Comparison of ENCODE assay signal across 16 cellular contexts in genomic region chr12:116370004-116370404, GRCh38.
DNase-seq lines count a peak whose midpoint lies in the region; TF ChIP-seq lines count a peak whose summit lies in the region.
"Had no signal": no experiment of that assay in that cellular context is flagged by ENCODE, and none has a peak within 500 bp of the region (broad histone marks: within the 10 kb centered on the region; RNA-seq: fewer than 3 reads in every experiment).

No MANE protein-coding gene starts in this region.

- H3K4me3 Mint-ChIP-seq in osteocyte (ENCODE audit: unreplicated experiment), result no peak overlapping the region
- H3K4me3 Mint-ChIP-seq: CD4-positive, alpha-beta T cell; endodermal cell; GM23338 had no signal

- no peak for TF ChIP-seq CTCF in fibroblast of mammary gland (conservative IDR thresholded peaks at IDR 0.05; ENCODE audit: control insufficient read depth, insufficient read depth, low read depth, low read length)
- no peak for TF ChIP-seq CTCF in osteocyte (IDR thresholded peaks at IDR 0.05)

- H3K36me3 Mint-ChIP-seq in osteocyte (ENCODE audit: unreplicated experiment), result no peaks in the 10 kb centered on the region

- H3K4me1 Mint-ChIP-seq in osteocyte (ENCODE audit: unreplicated experiment), result peaks cover 47% of the 10 kb centered on the region

- no peak overlapping the region for H3K4me3 ChIP-seq in fibroblast of mammary gland (ENCODE audit: control insufficient read depth, low read depth, low read length)
- H3K4me3 ChIP-seq: body of pancreas, GM23338, suprapubic skin had no signal

- H3K9me3 Mint-ChIP-seq in osteocyte (ENCODE audit: unreplicated experiment), result no peaks in the 10 kb centered on the region
- H3K9me3 Mint-ChIP-seq: CD4-positive, alpha-beta T cell; endodermal cell had no signal

- peak overlapping the region; percentile 34 for H3K27ac Mint-ChIP-seq in osteocyte (ENCODE audit: unreplicated experiment)
- H3K27ac Mint-ChIP-seq: CD4-positive, alpha-beta T cell; endodermal cell; GM23338 had no signal

- DNase-seq in EL (peak; percentile 94), OCI-M1 (lab: John Stamatoyannopoulos, UW) (peak; percentile 18), fibroblast of mammary gland (ENCODE audit: low read depth) (peak; percentile 95), osteocyte (ENCODE audit: extremely low spot score, unreplicated experiment) (no peak), globus pallidus (ENCODE audit: low spot score) (no peak), NCI-H510A (lab: John Stamatoyannopoulos, UW) (no peak), SHP77 (lab: John Stamatoyannopoulos, UW) (no peak), activated gamma-delta T cell (lab: John Stamatoyannopoulos, UW) (no peak)
- DNase-seq: activated CD4-positive, CD25-positive, alpha-beta regulatory T cell; CD4-positive, alpha-beta T cell; endodermal cell; NCI-H1436 treated with DMSO at 0.1 percent for 48 hours; NCI-H748 treated with DMSO at 0.1 percent for 48 hours had no signal

- H3K27me3 Mint-ChIP-seq in osteocyte (ENCODE audit: unreplicated experiment), result no peaks in the 10 kb centered on the region
- H3K27me3 Mint-ChIP-seq: CD4-positive, alpha-beta T cell had no signal

Comparison
In these comparisons a context has a peak if more than half of its experiments do, and no peak if none do; other contexts are left out.
1. DNase-seq: peak in EL (single experiment), OCI-M1 (single experiment) and fibroblast of mammary gland (single experiment); none in osteocyte (single experiment), globus pallidus (single experiment), NCI-H510A (single experiment), SHP77 (0 of 2) and activated gamma-delta T cell (single experiment).